In the genomic region with DNA sequence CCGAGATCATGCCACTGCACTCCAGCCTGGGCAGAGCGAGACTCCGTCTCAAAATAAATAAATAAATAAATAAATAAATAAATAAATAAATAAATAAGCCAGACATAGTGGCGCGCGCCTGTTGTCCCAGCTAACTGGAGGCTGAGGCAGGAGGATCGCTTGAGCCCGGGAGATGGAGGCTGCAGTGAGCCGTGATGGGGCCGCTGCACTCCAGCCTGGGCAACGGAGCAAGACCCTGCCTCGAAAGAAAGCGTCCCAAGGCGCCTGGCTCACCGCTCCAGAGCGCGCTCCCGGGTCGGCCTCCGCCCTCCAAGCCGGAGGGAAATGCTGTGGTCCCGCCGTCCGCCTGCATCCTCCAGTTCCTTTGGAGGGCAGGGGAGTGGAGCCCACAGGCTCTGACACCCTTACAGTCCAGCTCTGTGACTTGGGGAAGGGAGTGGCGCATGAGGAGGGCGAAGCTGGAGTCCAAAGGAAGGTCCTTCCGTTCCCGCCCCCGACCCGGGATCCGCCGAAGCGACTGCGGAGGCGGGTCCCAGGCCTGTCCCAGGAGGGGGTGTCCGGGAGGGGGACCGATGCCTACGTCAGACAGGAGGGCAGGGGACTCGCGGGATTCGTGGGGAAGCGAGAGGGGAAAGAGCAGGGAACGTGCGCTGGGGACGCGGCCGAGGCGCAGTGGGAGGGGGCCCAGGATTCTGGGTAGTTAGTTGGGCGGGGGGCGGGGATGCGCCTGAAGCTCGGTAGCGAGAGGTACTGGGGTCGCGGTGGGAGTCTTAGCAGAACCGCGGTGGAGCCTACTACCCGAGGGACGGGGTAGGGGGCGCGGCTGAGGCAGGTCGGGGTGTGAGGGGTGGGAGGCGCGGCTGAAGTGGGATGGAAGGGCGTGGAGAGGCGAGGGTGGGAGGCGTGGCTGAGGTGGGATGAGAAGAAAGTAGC, we compare ENCODE assay signal across 1 cellular context.
A peak's percentile ranks its signal among the peaks of the same experiment; 100 is the strongest.
TF ChIP-seq lines count a peak whose summit lies in the region.

No MANE protein-coding gene starts in this region.

TF ChIP-seq in HepG2, 621 proteins besides CTCF, POLR2A, EP300 and RAD21:
- TF ChIP-seq PHF8 (CRISPR knock-in tag; IDR thresholded peaks at IDR 0.05) (no peak), ZNF121 (CRISPR knock-in tag; IDR thresholded peaks at IDR 0.05) (peak; percentile 51; the same call in 1 of the 2 replicates), ZMAT5 (CRISPR knock-in tag; IDR thresholded peaks at IDR 0.05; ENCODE audit: borderline replicate concordance, low read depth) (no peak), ZNF770 (CRISPR knock-in tag; IDR thresholded peaks at IDR 0.05) (peak; percentile 84)
